6 cellular contexts compared by ENCODE assay signal in the genomic region with DNA sequence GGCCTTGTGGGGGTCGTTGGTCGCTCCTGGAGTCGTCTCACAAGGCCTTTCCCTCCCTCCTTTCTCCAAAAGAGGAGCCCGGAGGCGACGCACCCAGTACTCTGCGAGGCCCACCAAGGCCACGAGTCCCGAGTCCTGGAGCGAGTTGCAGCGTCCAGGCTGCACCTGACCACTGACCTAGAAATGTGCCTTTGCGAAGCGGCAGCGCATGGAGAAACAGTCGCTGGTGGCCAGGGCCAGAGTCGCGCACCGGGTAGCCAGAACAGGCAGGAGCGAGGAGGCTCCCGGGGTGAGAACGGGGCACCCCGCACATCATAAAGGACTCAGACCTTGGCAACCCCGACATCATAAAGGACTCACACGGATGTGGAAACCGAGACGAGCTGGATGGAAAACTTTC.
"Had no signal": no experiment of that assay in that cellular context is flagged by ENCODE, and none has a peak within 500 bp of the region (broad histone marks: within the 10 kb centered on the region; RNA-seq: fewer than 3 reads in every experiment).

No MANE protein-coding gene starts in this region.

- DNase-seq: KBM-7, KG1 had no signal

- FAIRE-seq: HepG2, HTR-8/SVneo, K562 had no signal

- H3K27ac ChIP-seq: HL-60 had no signal

- H3K4me3 ChIP-seq: K562 had no signal
